ENCODE assay signal across 20 cellular contexts in the genomic region with DNA sequence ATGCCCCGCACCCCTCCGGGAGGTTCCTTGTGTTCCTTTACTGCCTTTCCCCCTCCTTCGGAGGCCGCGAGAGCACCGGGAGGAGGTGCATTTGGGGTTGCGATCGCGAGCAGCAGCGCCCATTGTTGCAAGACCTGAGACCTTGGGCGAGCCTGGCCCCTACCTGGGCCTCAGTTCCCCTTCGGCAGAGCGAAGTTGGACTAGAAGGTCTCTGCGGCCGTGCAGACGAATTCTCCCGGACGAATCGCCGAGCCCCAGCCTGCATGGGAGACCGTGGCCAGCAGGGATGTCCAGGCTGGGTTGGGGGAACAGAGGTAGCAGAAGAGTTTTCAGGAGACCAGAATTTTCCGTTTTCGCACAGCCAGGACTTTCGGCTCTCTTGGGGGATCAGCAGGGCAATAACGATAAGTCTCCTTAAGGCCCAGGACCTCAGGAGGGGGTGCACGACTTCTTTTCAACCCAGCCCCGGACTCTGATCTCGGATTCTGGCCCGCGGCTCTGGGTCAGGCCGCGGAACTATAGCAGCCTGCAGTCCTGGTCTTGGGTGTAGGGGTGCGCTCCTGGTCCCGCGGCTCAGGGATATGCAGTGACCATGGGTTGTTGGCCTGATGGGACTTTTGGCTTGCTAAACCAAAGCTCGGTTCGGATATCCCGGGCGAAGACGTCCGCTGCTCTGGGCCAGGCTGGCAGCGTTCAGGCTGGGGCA. TPM values are rescaled to one million over a fixed set of nuclear protein-coding genes. Genes with fewer than 3 reads are reported as not detected.
DNase-seq lines count a peak whose midpoint lies in the region; ATAC-seq and TF ChIP-seq lines count a peak whose summit lies in the region.
"Had no signal": no experiment of that assay in that cellular context is flagged by ENCODE, and none has a peak within 500 bp of the region (broad histone marks: within the 10 kb centered on the region; RNA-seq: fewer than 3 reads in every experiment).

No MANE protein-coding gene starts in this region.

- no peak overlapping the region for H3K14ac ChIP-seq in mesenchymal stem cell (ENCODE audit: low read length in 2 of 2)

- H3K4ac ChIP-seq in mesenchymal stem cell (ENCODE audit: low read depth in 1 of 2, low read length in 2 of 2): no peak overlapping the region

- 60% methylated on average over 42 of the region's 42 CpGs for WGBS in mesenchymal stem cell

- H3K23ac ChIP-seq in mesenchymal stem cell (ENCODE audit: low read length in 2 of 2): no peak overlapping the region

- H2AK5ac ChIP-seq in mesenchymal stem cell (ENCODE audit: low read length, severe bottlenecking): no peak overlapping the region

- H4K91ac ChIP-seq in mesenchymal stem cell (ENCODE audit: low read length): no peak overlapping the region

- no peak overlapping the region for H2BK12ac ChIP-seq in mesenchymal stem cell (ENCODE audit: low read length in 2 of 2)

- no peak overlapping the region for H2BK120ac ChIP-seq in mesenchymal stem cell (ENCODE audit: low read depth, low read length)

- intact Hi-C loops in activated B cell treated with CpG ODN at 0.5 μM for 24 hours (cut with micrococcal nuclease): loop anchor here (5.0 kb wide), 2 partner anchors 1307 to 1322 kb away; no protein-coding TSS in a partner anchor

- H3K79me1 ChIP-seq in mesenchymal stem cell (replicated peaks; ENCODE audit: low read length, poor library complexity, severe bottlenecking): peaks cover 10% of the 10 kb centered on the region

- no peak overlapping the region for H3K27ac Mint-ChIP-seq in activated B cell treated with CpG ODN at 0.5 μM for 24 hours
- H3K27ac Mint-ChIP-seq: activated CD8-positive, alpha-beta memory T cell treated with anti-CD3 and anti-CD28 coated beads, Interleukin-2, amount 10 ng/mL, durations not matched to agents 7 days and 5 days; activated naive CD8-positive, alpha-beta T cell; activated T-helper 17 cell treated with anti-CD3 and anti-CD28 coated beads, Interleukin-2, amount 50 U/mL, for 72 hours; CD8-positive, alpha-beta T cell; progenitor cell of endocrine pancreas had no signal

- no peaks in the 10 kb centered on the region for H3K9me3 ChIP-seq in mesenchymal stem cell (ENCODE audit: control insufficient read depth, low read length)
- H3K9me3 ChIP-seq in skeletal muscle satellite cell (replicated peaks; ENCODE audit: low read length): no peaks in the 10 kb centered on the region
- H3K9me3 ChIP-seq: MG63, tibial artery had no signal

- H3K27me3 Mint-ChIP-seq in activated B cell treated with CpG ODN at 0.5 μM for 24 hours: peaks cover 8% of the 10 kb centered on the region

- H3K36me3 ChIP-seq in mesenchymal stem cell (ENCODE audit: control insufficient read depth in 1 of 2, insufficient read depth in 2 of 2, low read depth in 1 of 2, low read length in 2 of 2) (peaks cover 0 to 39% of the 10 kb centered on the region in 2 experiments), skeletal muscle satellite cell (ENCODE audit: insufficient read depth, low read length) (no peaks in the 10 kb centered on the region)
- H3K36me3 ChIP-seq: MG63 had no signal

- in situ Hi-C loops in GM13977 (cut with MboI; ENCODE audit: low pct_unique_long_range_greater_than_20kb, low sequenced_read_pairs, unreplicated experiment): loop anchor here (10.0 kb wide), 1 partner anchor 295 kb away; no protein-coding TSS in a partner anchor

- POLR2A ChIA-PET in activated B cell treated with CpG ODN at 0.5 μM for 24 hours (lab: Charles Lee): no interaction called here

- DNase-seq in GM13977 (ENCODE audit: low spot score) (peak; percentile 29), activated B cell treated with CpG ODN at 0.5 μM for 24 hours (no peak), mesenchymal stem cell (no peak), NCI-H1417 treated with DMSO at 0.1 percent for 48 hours (lab: John Stamatoyannopoulos, UW) (no peak), DMS 273 treated with DMSO at 0.1 percent for 48 hours (lab: John Stamatoyannopoulos, UW) (no peak)
- DNase-seq in activated CD4-positive, alpha-beta T cell treated with anti-CD3 and anti-CD28 coated beads for 4 hours: no peak
- DNase-seq: activated CD4-positive, alpha-beta T cell treated with anti-CD3 and anti-CD28 coated beads for 48 hours; activated CD8-positive, alpha-beta memory T cell treated with anti-CD3 and anti-CD28 coated beads, Interleukin-2, amount 10 ng/mL, durations not matched to agents 7 days and 5 days; CD8-positive, alpha-beta T cell; MG63; NCI-H146; NCI-H2171 treated with DMSO at 0.1 percent for 48 hours; stimulated activated naive CD4-positive, alpha-beta T cell had no signal

- no peak overlapping the region for H2BK15ac ChIP-seq in mesenchymal stem cell (ENCODE audit: low read depth, poor library complexity, severe bottlenecking)

- peaks cover 6% of the 10 kb centered on the region for H3K36me3 Mint-ChIP-seq in activated B cell treated with CpG ODN at 0.5 μM for 24 hours (ENCODE audit: low read depth)
- H3K36me3 Mint-ChIP-seq: activated CD8-positive, alpha-beta memory T cell treated with anti-CD3 and anti-CD28 coated beads, Interleukin-2, amount 10 ng/mL, durations not matched to agents 7 days and 5 days; activated naive CD8-positive, alpha-beta T cell; CD8-positive, alpha-beta T cell had no signal

- ATAC-seq in activated B cell treated with CpG ODN at 0.5 μM for 24 hours (ENCODE audit: low read depth) (no peak), GM21786 (IDR thresholded peaks at IDR 0.05; ENCODE audit: unreplicated experiment) (no peak)
- ATAC-seq: activated CD8-positive, alpha-beta memory T cell treated with anti-CD3 and anti-CD28 coated beads, Interleukin-2, amount 10 ng/mL, durations not matched to agents 7 days and 5 days; activated T-helper 17 cell treated with anti-CD3 and anti-CD28 coated beads, Interleukin-2, amount 50 U/mL, for 72 hours; CD8-positive, alpha-beta T cell had no signal

- no peak for TF ChIP-seq CTCF in GM13977 (IDR thresholded peaks at IDR 0.05; ENCODE audit: extremely low read depth, insufficient read depth, missing control alignments)
- no peak for TF ChIP-seq CTCF in activated B cell treated with CpG ODN at 0.5 μM for 24 hours (IDR thresholded peaks at IDR 0.05)

- peak overlapping the region; percentile 17 for H3K4me2 ChIP-seq in mesenchymal stem cell (ENCODE audit: low read length, poor library complexity, severe bottlenecking)
- peak overlapping the region; percentile 10 for H3K4me2 ChIP-seq in skeletal muscle satellite cell (ENCODE audit: low read length)

- peaks cover 54% of the 10 kb centered on the region for H3K4me1 Mint-ChIP-seq in activated B cell treated with CpG ODN at 0.5 μM for 24 hours
- H3K4me1 Mint-ChIP-seq: activated T-helper 17 cell treated with anti-CD3 and anti-CD28 coated beads, Interleukin-2, amount 50 U/mL, for 72 hours had no signal

- H3K4me1 ChIP-seq in mesenchymal stem cell (ENCODE audit: control insufficient read depth, insufficient read depth, low read depth, low read length) (peaks cover 43% of the 10 kb centered on the region), skeletal muscle satellite cell (ENCODE audit: control insufficient read depth, insufficient read depth, low read length) (peaks cover 9% of the 10 kb centered on the region)

- no peaks in the 10 kb centered on the region for H3K9me3 Mint-ChIP-seq in activated B cell treated with CpG ODN at 0.5 μM for 24 hours
- H3K9me3 Mint-ChIP-seq: activated T-helper 17 cell treated with anti-CD3 and anti-CD28 coated beads, Interleukin-2, amount 50 U/mL, for 72 hours; CD8-positive, alpha-beta T cell had no signal

- H2BK5ac ChIP-seq in mesenchymal stem cell (ENCODE audit: low read depth, low read length, poor library complexity, severe bottlenecking): no peak overlapping the region

- H3K4me3 ChIP-seq in mesenchymal stem cell (ENCODE audit: insufficient read depth in 1 of 2, low read depth in 1 of 2, low read length in 2 of 2): no peak overlapping the region
- no peak overlapping the region for H3K4me3 ChIP-seq in skeletal muscle satellite cell (ENCODE audit: low read length)
- H3K4me3 ChIP-seq: MG63 had no signal

- CTCF ChIA-PET in activated B cell treated with CpG ODN at 0.5 μM for 24 hours (lab: Charles Lee): no interaction called here

- no peak overlapping the region for H2AFZ ChIP-seq in mesenchymal stem cell (ENCODE audit: low read depth, low read length)

- H3K9ac ChIP-seq in mesenchymal stem cell (ENCODE audit: low read length) (no peak overlapping the region), skeletal muscle satellite cell (ENCODE audit: low read depth, low read length) (no peak overlapping the region)

- peak overlapping the region; percentile 24 for H3K4me3 Mint-ChIP-seq in activated B cell treated with CpG ODN at 0.5 μM for 24 hours
- H3K4me3 Mint-ChIP-seq: activated CD8-positive, alpha-beta memory T cell treated with anti-CD3 and anti-CD28 coated beads, Interleukin-2, amount 10 ng/mL, durations not matched to agents 7 days and 5 days; activated naive CD8-positive, alpha-beta T cell; activated T-helper 17 cell treated with anti-CD3 and anti-CD28 coated beads, Interleukin-2, amount 50 U/mL, for 72 hours; CD8-positive, alpha-beta T cell had no signal

- H3K27ac ChIP-seq in mesenchymal stem cell (ENCODE audit: low read length, poor library complexity, severe bottlenecking): no peak overlapping the region

- peaks cover 12 to 87% of the 10 kb centered on the region in 2 experiments for H3K27me3 ChIP-seq in mesenchymal stem cell (ENCODE audit: control insufficient read depth in 1 of 2, insufficient read depth in 1 of 2, low read length in 2 of 2)
- H3K27me3 ChIP-seq in skeletal muscle satellite cell (ENCODE audit: control insufficient read depth, insufficient read depth, low read length): peaks cover 86% of the 10 kb centered on the region

- no peak overlapping the region for H3K18ac ChIP-seq in mesenchymal stem cell (ENCODE audit: low read depth in 1 of 2, low read length in 2 of 2)

- no peak overlapping the region for H4K8ac ChIP-seq in mesenchymal stem cell (ENCODE audit: low read length)

RNA-seq across cellular contexts. Expression of gene GDF7, which starts 2.8 kb away (rescaled TPM):
- 5.9 and 6.7 TPM in 2 replicates for total RNA-seq in activated B cell treated with CpG ODN at 0.5 μM for 24 hours
- polyA plus RNA-seq in mesenchymal stem cell (2013, experiment 1 of 2): 0.23 TPM
- polyA plus RNA-seq in mesenchymal stem cell (2013, experiment 2 of 2): 0.25 TPM
- under 0.01 TPM in 1 of 2 replicates, not detected in the other for total RNA-seq in skeletal muscle satellite cell (2012; rRNA removed)
- total RNA-seq: activated CD8-positive, alpha-beta memory T cell treated with anti-CD3 and anti-CD28 coated beads, Interleukin-2, amount 10 ng/mL, durations not matched to agents 7 days and 5 days; myocyte had no signal

RNA-seq across cellular contexts. Expression of gene HS1BP3, which starts 18.9 kb away (rescaled TPM):
- total RNA-seq in activated B cell treated with CpG ODN at 0.5 μM for 24 hours: 13.0 and 13.1 TPM in 2 replicates
- polyA plus RNA-seq in mesenchymal stem cell (2013, experiment 1 of 2): 42.4 TPM
- polyA plus RNA-seq in mesenchymal stem cell (2013, experiment 2 of 2): 39.8 TPM
- 18.1 and 34.2 TPM in 2 replicates for total RNA-seq in skeletal muscle satellite cell (2012; rRNA removed)
